ENCODE assay signal across 13 cellular contexts in the genomic region with DNA sequence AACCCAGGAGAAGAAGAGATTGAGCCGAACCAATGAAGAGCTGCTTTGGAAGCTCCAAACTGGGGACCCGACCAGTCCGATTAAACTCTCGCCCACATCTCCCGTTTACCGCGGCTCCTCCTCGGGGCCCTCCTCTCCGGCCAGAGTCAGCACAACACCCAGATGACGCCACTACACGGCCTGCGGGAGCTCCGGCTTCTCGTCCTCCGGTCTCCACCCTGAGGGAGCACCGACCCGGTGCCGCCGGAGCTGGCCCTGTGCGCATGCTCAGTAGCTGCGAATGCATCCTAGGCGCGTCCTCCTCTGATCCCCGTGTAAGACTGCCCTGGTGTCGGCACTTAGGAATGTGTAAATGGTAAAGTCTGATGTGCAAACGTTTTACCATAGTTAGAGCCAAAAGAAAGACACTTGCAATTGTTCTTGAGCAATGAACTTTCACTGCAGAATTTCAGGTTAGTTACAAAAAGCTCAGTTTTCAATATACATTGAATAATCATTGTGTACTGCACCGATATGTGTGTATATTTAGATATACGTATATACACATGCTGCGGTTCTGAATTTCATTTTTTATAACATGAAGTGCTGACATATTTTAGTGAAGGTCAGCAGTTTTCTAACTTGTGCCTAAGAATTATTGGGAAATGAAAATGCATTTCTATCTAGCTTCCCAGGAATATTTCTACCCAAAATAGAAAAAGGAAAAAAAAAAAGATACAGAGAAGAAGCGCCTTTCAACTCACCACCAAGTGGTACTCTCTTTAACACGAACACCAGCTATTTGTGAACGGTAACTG.
DNase-seq lines count a peak whose midpoint lies in the region; ATAC-seq and TF ChIP-seq lines count a peak whose summit lies in the region.
"Had no signal": no experiment of that assay in that cellular context is flagged by ENCODE, and none has a peak within 500 bp of the region (broad histone marks: within the 10 kb centered on the region; RNA-seq: fewer than 3 reads in every experiment).

No MANE protein-coding gene starts in this region.

- CTCF ChIA-PET in naive thymus-derived CD4-positive, alpha-beta T cell (lab: Charles Lee): interaction anchor here (0.7 to 1.1 kb wide), 3 partner anchors 15 to 610 kb away, joined by 3 read pairs; no protein-coding TSS in a partner anchor

- no peaks in the 10 kb centered on the region for H3K9me3 ChIP-seq in naive thymus-derived CD4-positive, alpha-beta T cell (ENCODE audit: control insufficient read depth in 2 of 3, low read length in 3 of 3)
- H3K9me3 ChIP-seq: ovary had no signal

- POLR2A ChIA-PET in naive thymus-derived CD4-positive, alpha-beta T cell (lab: Charles Lee): no interaction called here

- intact Hi-C loops in naive thymus-derived CD4-positive, alpha-beta T cell (cut with micrococcal nuclease): no loop called here

- DNase-seq in DMS53 (lab: John Stamatoyannopoulos, UW) (peak; percentile 78), LHCN-M2 (ENCODE audit: low read depth) (peak; percentile 65), fibroblast of the aortic adventitia (ENCODE audit: low read depth) (peak; percentile 17), nephron progenitor cell (peak; percentile 51), CD1c-positive myeloid dendritic cell (ENCODE audit: extremely low spot score) (no peak)
- no peak for DNase-seq in T-helper 2 cell treated with Interferon-gamma antibody and Interleukin-4, amounts not matched to agents 5 μg/mL and 100 μg/mL, for 36 hours (ENCODE audit: low spot score)
- DNase-seq in naive thymus-derived CD4-positive, alpha-beta T cell: no peak
- DNase-seq: activated gamma-delta T cell; effector memory CD8-positive, alpha-beta T cell; kidney glomerular epithelial cell; ovary had no signal

- TF ChIP-seq CTCF in fibroblast of the aortic adventitia (IDR thresholded peaks at IDR 0.05; ENCODE audit: insufficient read depth, low read length) (no peak), nephron progenitor cell (IDR thresholded peaks at IDR 0.05) (no peak)

- no peaks in the 10 kb centered on the region for H3K36me3 Mint-ChIP-seq in nephron progenitor cell (ENCODE audit: low read depth)
- H3K36me3 Mint-ChIP-seq in T-helper 2 cell treated with Interferon-gamma antibody and Interleukin-4, amounts not matched to agents 5 μg/mL and 100 μg/mL, for 36 hours (ENCODE audit: low read depth): no peaks in the 10 kb centered on the region
- no peaks in the 10 kb centered on the region for H3K36me3 Mint-ChIP-seq in naive thymus-derived CD4-positive, alpha-beta T cell

- H3K4me1 Mint-ChIP-seq in nephron progenitor cell: peaks cover 27% of the 10 kb centered on the region
- H3K4me1 Mint-ChIP-seq in T-helper 2 cell treated with Interferon-gamma antibody and Interleukin-4, amounts not matched to agents 5 μg/mL and 100 μg/mL, for 36 hours (ENCODE audit: low read depth): no peaks in the 10 kb centered on the region
- peaks cover 0 to 7% (median 4%) of the 10 kb centered on the region in 7 donors for H3K4me1 Mint-ChIP-seq in naive thymus-derived CD4-positive, alpha-beta T cell

- H3K36me3 ChIP-seq in naive thymus-derived CD4-positive, alpha-beta T cell (ENCODE audit: control insufficient read depth in 2 of 3, insufficient read depth in 3 of 3, low read length in 3 of 3): no peaks in the 10 kb centered on the region
- H3K36me3 ChIP-seq: ovary had no signal

- no peak overlapping the region for H3K4me3 ChIP-seq in fibroblast of the aortic adventitia (ENCODE audit: low read depth, low read length)
- H3K4me3 ChIP-seq in naive thymus-derived CD4-positive, alpha-beta T cell (ENCODE audit: low read length): no peak overlapping the region
- H3K4me3 ChIP-seq: ovary had no signal

- ATAC-seq in naive thymus-derived CD4-positive, alpha-beta T cell: no peak
- ATAC-seq in HG02970 (IDR thresholded peaks at IDR 0.05; ENCODE audit: low FRiP score, unreplicated experiment): no peak
- ATAC-seq: effector memory CD8-positive, alpha-beta T cell had no signal

- peaks cover 8% of the 10 kb centered on the region for H3K27me3 Mint-ChIP-seq in nephron progenitor cell (ENCODE audit: low read depth, poor library complexity)
- H3K27me3 Mint-ChIP-seq in T-helper 2 cell treated with Interferon-gamma antibody and Interleukin-4, amounts not matched to agents 5 μg/mL and 100 μg/mL, for 36 hours (ENCODE audit: low read depth): peaks cover 6% of the 10 kb centered on the region
- H3K27me3 Mint-ChIP-seq in naive thymus-derived CD4-positive, alpha-beta T cell: peaks cover 12 to 16% (median 13%) of the 10 kb centered on the region in 5 donors

- H3K4me3 Mint-ChIP-seq in nephron progenitor cell: peak overlapping the region; percentile 64
- H3K4me3 Mint-ChIP-seq in T-helper 2 cell treated with Interferon-gamma antibody and Interleukin-4, amounts not matched to agents 5 μg/mL and 100 μg/mL, for 36 hours: no peak overlapping the region
- no peak overlapping the region for H3K4me3 Mint-ChIP-seq in naive thymus-derived CD4-positive, alpha-beta T cell
- H3K4me3 Mint-ChIP-seq: effector memory CD8-positive, alpha-beta T cell had no signal

- H3K4me1 ChIP-seq in naive thymus-derived CD4-positive, alpha-beta T cell (ENCODE audit: control insufficient read depth in 2 of 2, insufficient read depth in 2 of 2, low read length in 2 of 2): no peaks in the 10 kb centered on the region

- H3K27ac Mint-ChIP-seq in nephron progenitor cell: no peak overlapping the region
- H3K27ac Mint-ChIP-seq in T-helper 2 cell treated with Interferon-gamma antibody and Interleukin-4, amounts not matched to agents 5 μg/mL and 100 μg/mL, for 36 hours: no peak overlapping the region
- no peak overlapping the region for H3K27ac Mint-ChIP-seq in naive thymus-derived CD4-positive, alpha-beta T cell
- H3K27ac Mint-ChIP-seq: effector memory CD8-positive, alpha-beta T cell had no signal

- no peaks in the 10 kb centered on the region for H3K27me3 ChIP-seq in naive thymus-derived CD4-positive, alpha-beta T cell (ENCODE audit: control insufficient read depth in 2 of 2, insufficient read depth in 2 of 2, low read length in 2 of 2)
- H3K27me3 ChIP-seq: ovary had no signal

- no peak overlapping the region for H3K27ac ChIP-seq in naive thymus-derived CD4-positive, alpha-beta T cell (ENCODE audit: low read depth, low read length)
- H3K27ac ChIP-seq: ovary, RWPE1 had no signal

- no peaks in the 10 kb centered on the region for H3K9me3 Mint-ChIP-seq in nephron progenitor cell
- no peaks in the 10 kb centered on the region for H3K9me3 Mint-ChIP-seq in T-helper 2 cell treated with Interferon-gamma antibody and Interleukin-4, amounts not matched to agents 5 μg/mL and 100 μg/mL, for 36 hours
- H3K9me3 Mint-ChIP-seq in naive thymus-derived CD4-positive, alpha-beta T cell: no peaks in the 10 kb centered on the region
- H3K9me3 Mint-ChIP-seq: effector memory CD8-positive, alpha-beta T cell had no signal

Comparison
In these comparisons a context has a peak if more than half of its experiments do, and no peak if none do; other contexts are left out.
1. DNase-seq: peak in DMS53 (single experiment), LHCN-M2 (single experiment), fibroblast of the aortic adventitia (single experiment) and nephron progenitor cell (single experiment); none in CD1c-positive myeloid dendritic cell (single experiment), T-helper 2 cell treated with Interferon-gamma antibody and Interleukin-4, amounts not matched to agents 5 μg/mL and 100 μg/mL, for 36 hours (single experiment) and naive thymus-derived CD4-positive, alpha-beta T cell (0 of 9).